8 cellular contexts compared by ENCODE assay signal in the genomic region with DNA sequence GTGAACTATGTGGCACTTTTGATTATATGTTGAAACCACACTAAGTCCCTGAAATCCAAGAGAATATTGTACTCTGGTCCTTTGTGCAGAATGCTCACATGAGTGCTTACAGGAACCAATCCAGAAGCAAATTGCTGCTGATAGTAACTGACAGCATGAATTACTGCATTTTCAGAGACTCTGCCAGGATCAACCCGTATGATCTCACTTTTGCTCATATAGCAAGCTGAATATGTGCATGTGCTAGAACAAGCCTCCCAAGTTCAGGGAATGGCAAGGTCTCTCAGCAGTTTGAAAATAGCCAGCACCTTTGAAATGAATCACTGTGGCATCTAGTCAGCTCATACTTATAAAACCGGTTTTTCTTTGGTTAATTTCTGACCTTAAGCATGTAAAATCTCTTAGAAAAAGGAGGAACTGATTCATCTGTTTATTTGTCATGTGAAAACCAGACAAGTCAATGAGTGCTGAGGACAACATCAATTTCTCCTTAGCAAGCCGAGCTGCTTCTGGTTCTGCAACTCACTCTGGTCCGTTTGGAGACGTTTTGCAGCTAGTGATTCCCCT.
DNase-seq lines count a peak whose midpoint lies in the region; ATAC-seq and TF ChIP-seq lines count a peak whose summit lies in the region.

No MANE protein-coding gene starts in this region.

- H3K4me3 Mint-ChIP-seq in Caco-2 (ENCODE audit: unreplicated experiment), result no peak overlapping the region

- no TSS peak for BruUV-seq in Caco-2 (replicated peaks; lab: Mats Ljungman, UMichigan)

- no peak overlapping the region for H3K4me3 ChIP-seq in Caco-2 (ENCODE audit: low read depth, low read length)
- H3K4me3 ChIP-seq in foreskin fibroblast (ENCODE audit: low read depth in 1 of 2, low read length in 2 of 2), result no peak overlapping the region

- POLR2A ChIA-PET in Caco-2 (lab: Charles Lee), result no interaction called here

- peak overlapping the region; percentile 26 for H3K27ac Mint-ChIP-seq in Caco-2 (ENCODE audit: unreplicated experiment)

- no peaks in the 10 kb centered on the region for H3K36me3 Mint-ChIP-seq in Caco-2 (ENCODE audit: insufficient read depth, unreplicated experiment)

- H3K36me3 ChIP-seq in Caco-2 (ENCODE audit: control insufficient read depth, insufficient read depth, low read length), result no peaks in the 10 kb centered on the region

- H3K4me1 ChIP-seq in Caco-2, result peaks cover 17% of the 10 kb centered on the region

- H3K27me3 ChIP-seq in Caco-2 (replicated peaks; ENCODE audit: control insufficient read depth, insufficient read depth, low read length), result no peaks in the 10 kb centered on the region

- peaks cover 10% of the 10 kb centered on the region for H3K9me3 Mint-ChIP-seq in Caco-2 (ENCODE audit: unreplicated experiment)

- H3K27me3 Mint-ChIP-seq in Caco-2 (ENCODE audit: insufficient read depth, unreplicated experiment), result no peaks in the 10 kb centered on the region

- intact Hi-C loops in Caco-2 (cut with micrococcal nuclease; ENCODE audit: unreplicated experiment), result no loop called here

- peak; percentile 76 for ATAC-seq in GM21381 (IDR thresholded peaks at IDR 0.05; ENCODE audit: unreplicated experiment)

- CTCF ChIA-PET in Caco-2 (lab: Charles Lee), result no interaction called here

- H3K4me1 Mint-ChIP-seq in Caco-2 (ENCODE audit: low read depth, unreplicated experiment), result peaks cover 26% of the 10 kb centered on the region

- no peak for DNase-seq in Caco-2
- peak; percentile 85 for DNase-seq in HPDE6-E6E7 (ENCODE audit: extremely low spot score)
- DNase-seq in foreskin fibroblast, result peak; percentile 90 to 91
- no peak for DNase-seq in effector CD8-positive, alpha-beta T cell (lab: John Stamatoyannopoulos, UW)
- DNase-seq in anterior cingulate cortex (lab: John Stamatoyannopoulos, UW), result no peak
- no peak for DNase-seq in NK-92 treated with Interleukin-12 subunit alpha and Interleukin-12 subunit beta, amount 100 ng/mL, for 24 hours (lab: John Stamatoyannopoulos, UW)
- no peak for DNase-seq in NCI-H345 treated with DMSO at 0.1 percent for 48 hours (lab: John Stamatoyannopoulos, UW; ENCODE audit: unreplicated experiment)

- TF ChIP-seq CTCF in Caco-2 (IDR thresholded peaks at IDR 0.05; ENCODE audit: insufficient read depth in 1 of 2, low read depth in 1 of 2, low read length in 1 of 2, severe bottlenecking in 1 of 2, unreplicated experiment in 1 of 2) (no peak), foreskin fibroblast (IDR thresholded peaks at IDR 0.05; ENCODE audit: low read depth, low read length) (no peak)

- no peaks in the 10 kb centered on the region for H3K9me3 ChIP-seq in Caco-2

Comparison
In these comparisons a context has a peak if more than half of its experiments do, and no peak if none do; other contexts are left out.
1. DNase-seq: peak in HPDE6-E6E7 (single experiment) and foreskin fibroblast (2 of 2); none in Caco-2 (0 of 2), effector CD8-positive, alpha-beta T cell (single experiment), anterior cingulate cortex (0 of 58), NK-92 treated with Interleukin-12 subunit alpha and Interleukin-12 subunit beta, amount 100 ng/mL, for 24 hours (single experiment) and NCI-H345 treated with DMSO at 0.1 percent for 48 hours (single experiment).